ENCODE assay signal across 1 cellular context in genomic region chr16:87278191-87279093, GRCh38.
TF ChIP-seq lines count a peak whose summit lies in the region.

No MANE protein-coding gene starts in this region.

TF ChIP-seq in HepG2, 621 proteins besides CTCF, POLR2A, EP300 and RAD21 (continued from another document and continues in another):
- TF ChIP-seq ZNF318 (CRISPR knock-in tag; IDR thresholded peaks at IDR 0.05) (no peak), POGK (CRISPR knock-in tag; conservative IDR thresholded peaks at IDR 0.05) (no peak), CREM (IDR thresholded peaks at IDR 0.05) (no peak), CREM (CRISPR knock-in tag; IDR thresholded peaks at IDR 0.05) (no peak), ZNF609 (CRISPR knock-in tag; IDR thresholded peaks at IDR 0.05; ENCODE audit: borderline replicate concordance) (no peak), IRX3 (CRISPR knock-in tag; IDR thresholded peaks at IDR 0.05; ENCODE audit: borderline replicate concordance, low read depth) (no peak), TOPORS (CRISPR knock-in tag; IDR thresholded peaks at IDR 0.05) (no peak), TBX2 (CRISPR knock-in tag; IDR thresholded peaks at IDR 0.05; ENCODE audit: borderline replicate concordance) (peak; percentile 56), ZNF543 (CRISPR knock-in tag; IDR thresholded peaks at IDR 0.05) (no peak), ZBTB2 (CRISPR knock-in tag; IDR thresholded peaks at IDR 0.05; ENCODE audit: low read depth) (no peak), BRF2 (CRISPR knock-in tag; IDR thresholded peaks at IDR 0.05) (no peak), ZBTB20 (CRISPR knock-in tag; IDR thresholded peaks at IDR 0.05; ENCODE audit: borderline replicate concordance, low read depth) (0 out of 2 replicates have a peak, but pooled peaks have one; percentile 56), SP4 (CRISPR knock-in tag; IDR thresholded peaks at IDR 0.05) (no peak), HMG20A (CRISPR knock-in tag; IDR thresholded peaks at IDR 0.05; ENCODE audit: borderline replicate concordance) (no peak), ZNF570 (CRISPR knock-in tag; IDR thresholded peaks at IDR 0.05; ENCODE audit: borderline replicate concordance) (no peak), ZNF839 (CRISPR knock-in tag; IDR thresholded peaks at IDR 0.05; ENCODE audit: borderline replicate concordance) (peak; percentile 64; the same call in 1 of the 2 replicates), STAG1 (CRISPR knock-in tag; IDR thresholded peaks at IDR 0.05) (peak; percentile 99), DPF2 (CRISPR knock-in tag; IDR thresholded peaks at IDR 0.05; ENCODE audit: borderline replicate concordance, low read depth) (no peak), ELF3 (CRISPR knock-in tag; IDR thresholded peaks at IDR 0.05) (0 out of 2 replicates have a peak, but pooled peaks have one; percentile 20), NCOR1 (IDR thresholded peaks at IDR 0.05; ENCODE audit: borderline replicate concordance, low read length) (no peak), HDAC6 (IDR thresholded peaks at IDR 0.05; ENCODE audit: low read depth, low read length) (no peak), ESRRA (CRISPR knock-in tag; IDR thresholded peaks at IDR 0.05; ENCODE audit: low read depth) (no peak), TGIF2 (CRISPR knock-in tag; IDR thresholded peaks at IDR 0.05) (0 out of 2 replicates have a peak, but pooled peaks have one; percentile 21), DNMT1 (CRISPR knock-in tag; IDR thresholded peaks at IDR 0.05) (no peak), ZFP36 (IDR thresholded peaks at IDR 0.05; ENCODE audit: borderline replicate concordance, low read depth, low read length, partially characterized antibody) (no peak), BRCA1 (CRISPR knock-in tag; IDR thresholded peaks at IDR 0.05) (no peak), KDM2A (CRISPR knock-in tag; IDR thresholded peaks at IDR 0.05; ENCODE audit: borderline replicate concordance, low read depth) (peak; percentile 58; the same call in 1 of the 2 replicates), HMGXB3 (CRISPR knock-in tag; IDR thresholded peaks at IDR 0.05; ENCODE audit: borderline replicate concordance) (no peak), ZNF205 (CRISPR knock-in tag; IDR thresholded peaks at IDR 0.05) (0 out of 2 replicates have a peak, but pooled peaks have one; percentile 19), ZNF567 (CRISPR knock-in tag; IDR thresholded peaks at IDR 0.05; ENCODE audit: borderline replicate concordance) (no peak), IRF1 (CRISPR knock-in tag; IDR thresholded peaks at IDR 0.05; ENCODE audit: low read depth) (no peak)
